In genomic region chr12:10801727-10802126, GRCh38 we compare ENCODE assay signal across 23 cellular contexts. TPM values are rescaled to one million over a fixed set of nuclear protein-coding genes. Genes with fewer than 3 reads are reported as not detected.
DNase-seq lines count a peak whose midpoint lies in the region; ATAC-seq and TF ChIP-seq lines count a peak whose summit lies in the region.
"Had no signal": no experiment of that assay in that cellular context is flagged by ENCODE, and none has a peak within 500 bp of the region (broad histone marks: within the 10 kb centered on the region; RNA-seq: fewer than 3 reads in every experiment).

No MANE protein-coding gene starts in this region.

- H3F3A ChIP-seq in GM23338 (replicated peaks; ENCODE audit: low read depth) (no peaks in the 10 kb centered on the region), neural progenitor cell (ENCODE audit: low read depth) (peaks cover 16% of the 10 kb centered on the region)

- intact Hi-C loops in thyroid gland (cut with DNase I), result no loop called here

- H3K4me1 ChIP-seq in GM23338 (ENCODE audit: insufficient read depth) (peaks cover 22% of the 10 kb centered on the region), HUES64 (ENCODE audit: insufficient read depth, low read length) (peaks cover 24% of the 10 kb centered on the region), endodermal cell (ENCODE audit: control insufficient read depth, insufficient read depth, low read length) (peaks cover 2% of the 10 kb centered on the region), neural progenitor cell (peaks cover 31% of the 10 kb centered on the region), thyroid gland (no peaks in the 10 kb centered on the region)
- H3K4me1 ChIP-seq: BLaER1, HAP-1 had no signal

- H4K20me1 ChIP-seq in GM23338 (replicated peaks; ENCODE audit: insufficient read depth) (no peaks in the 10 kb centered on the region), neural progenitor cell (ENCODE audit: low read depth) (no peaks in the 10 kb centered on the region)
- H4K20me1 ChIP-seq: BLaER1 had no signal

- H2AFZ ChIP-seq in GM23338 (no peak overlapping the region), neural progenitor cell (replicated peaks) (no peak overlapping the region)

- peak overlapping the region; percentile 26 for H3K4me2 ChIP-seq in GM23338
- peak overlapping the region; percentile 40 for H3K4me2 ChIP-seq in neural progenitor cell
- H3K4me2 ChIP-seq: BLaER1 had no signal

- H3K4me1 Mint-ChIP-seq in GM23338 (peaks cover 21% of the 10 kb centered on the region), endodermal cell (peaks cover 20% of the 10 kb centered on the region), neural progenitor cell (peaks cover 8% of the 10 kb centered on the region)
- H3K4me1 Mint-ChIP-seq: CD14-positive monocyte; CD4-positive, alpha-beta memory T cell; IgD-negative memory B cell had no signal

- peak overlapping the region; percentile 3; the same call in 1 of the 2 replicates for H3K27ac Mint-ChIP-seq in GM23338
- H3K27ac Mint-ChIP-seq in endodermal cell, result peak overlapping the region; percentile 5
- no peak overlapping the region for H3K27ac Mint-ChIP-seq in neural progenitor cell
- H3K27ac Mint-ChIP-seq: CD14-positive monocyte; CD4-positive, alpha-beta memory T cell; IgD-negative memory B cell had no signal

- TF ChIP-seq CTCF in GM23338 (conservative IDR thresholded peaks at IDR 0.05; ENCODE audit: low read depth in 2 of 2) (no peak), endodermal cell (conservative IDR thresholded peaks at IDR 0.05) (no peak), neural progenitor cell (IDR thresholded peaks at IDR 0.05) (no peak), thyroid gland (IDR thresholded peaks at IDR 0.05) (no peak), WERI-Rb-1 (IDR thresholded peaks at IDR 0.05; ENCODE audit: low read depth, low read length) (no peak)

- no peak for TF ChIP-seq POLR2A in thyroid gland (IDR thresholded peaks at IDR 0.05)

- H3K79me2 ChIP-seq in GM23338 (replicated peaks; ENCODE audit: insufficient read depth), result no peaks in the 10 kb centered on the region
- H3K79me2 ChIP-seq in neural progenitor cell (ENCODE audit: low read depth), result no peaks in the 10 kb centered on the region

- H3K9ac ChIP-seq in HUES64 (ENCODE audit: low read depth, low read length), result no peak overlapping the region
- H3K9ac ChIP-seq in endodermal cell (ENCODE audit: extremely low read depth, low read length, poor library complexity, severe bottlenecking), result no peak overlapping the region
- no peak overlapping the region for H3K9ac ChIP-seq in neural progenitor cell
- H3K9ac ChIP-seq: BLaER1 had no signal

- no peaks in the 10 kb centered on the region for H3K9me3 Mint-ChIP-seq in GM23338
- no peaks in the 10 kb centered on the region for H3K9me3 Mint-ChIP-seq in endodermal cell
- H3K9me3 Mint-ChIP-seq in neural progenitor cell, result no peaks in the 10 kb centered on the region
- H3K9me3 Mint-ChIP-seq: IgD-negative memory B cell had no signal

- peak; percentile 73 for ATAC-seq in GM23338
- ATAC-seq: HepG2 had no signal

- H3K27ac ChIP-seq in GM23338 (ENCODE audit: low read depth), result no peak overlapping the region
- peak overlapping the region; percentile 59; the same call in 1 of the 2 replicates for H3K27ac ChIP-seq in HUES64 (ENCODE audit: low read depth, low read length)
- no peak overlapping the region for H3K27ac ChIP-seq in endodermal cell (ENCODE audit: low read depth, low read length)
- no peak overlapping the region for H3K27ac ChIP-seq in neural progenitor cell
- H3K27ac ChIP-seq in thyroid gland, result no peak overlapping the region
- no peak overlapping the region for H3K27ac ChIP-seq in WERI-Rb-1
- H3K27ac ChIP-seq: BLaER1, HL-60 had no signal

- no peaks in the 10 kb centered on the region for H3K27me3 ChIP-seq in GM23338 (ENCODE audit: insufficient read depth)
- H3K27me3 ChIP-seq in HUES64 (ENCODE audit: insufficient read depth, low read length), result no peaks in the 10 kb centered on the region
- no peaks in the 10 kb centered on the region for H3K27me3 ChIP-seq in endodermal cell (ENCODE audit: control insufficient read depth, insufficient read depth, low read length, poor library complexity, severe bottlenecking)
- no peaks in the 10 kb centered on the region for H3K27me3 ChIP-seq in neural progenitor cell
- no peaks in the 10 kb centered on the region for H3K27me3 ChIP-seq in thyroid gland
- no peaks in the 10 kb centered on the region for H3K27me3 ChIP-seq in WERI-Rb-1 (ENCODE audit: insufficient read depth, low read depth, severe bottlenecking)
- H3K27me3 ChIP-seq: BLaER1 had no signal

- H3K4me3 Mint-ChIP-seq in GM23338, result peak overlapping the region; percentile 1; the same call in 1 of the 3 replicates
- H3K4me3 Mint-ChIP-seq in endodermal cell, result no peak overlapping the region
- no peak overlapping the region for H3K4me3 Mint-ChIP-seq in neural progenitor cell
- H3K4me3 Mint-ChIP-seq: CD14-positive monocyte; CD4-positive, alpha-beta memory T cell; IgD-negative memory B cell had no signal

- 74% methylated on average over 5 of the region's 5 CpGs for WGBS in HUES64
- 59% methylated on average over 5 of the region's 5 CpGs; no CpG with 5 or more reads in 1 of the 2 experiments for WGBS in endodermal cell (ENCODE audit: insufficient coverage in 1 of 2, insufficient read length in 1 of 2), 2 experiments
- 44% methylated on average over 5 of the region's 5 CpGs for WGBS in thyroid gland, 2 donors

- H3K9me2 ChIP-seq in GM23338 (ENCODE audit: insufficient read depth), result 0 out of 2 replicates have a peak, but pooled peaks cover 8% of the 10 kb centered on the region

- H3K36me3 Mint-ChIP-seq in GM23338 (ENCODE audit: low read depth), result no peaks in the 10 kb centered on the region
- H3K36me3 Mint-ChIP-seq in endodermal cell (ENCODE audit: low read depth), result no peaks in the 10 kb centered on the region
- H3K36me3 Mint-ChIP-seq in neural progenitor cell, result no peaks in the 10 kb centered on the region
- H3K36me3 Mint-ChIP-seq: CD14-positive monocyte; CD4-positive, alpha-beta memory T cell; IgD-negative memory B cell had no signal

- H3K36me3 ChIP-seq in GM23338 (ENCODE audit: insufficient read depth) (no peaks in the 10 kb centered on the region), HUES64 (ENCODE audit: insufficient read depth, low read length) (no peaks in the 10 kb centered on the region), endodermal cell (ENCODE audit: control insufficient read depth, insufficient read depth, low read length) (no peaks in the 10 kb centered on the region), neural progenitor cell (no peaks in the 10 kb centered on the region), thyroid gland (no peaks in the 10 kb centered on the region), WERI-Rb-1 (no peaks in the 10 kb centered on the region)
- H3K36me3 ChIP-seq: BLaER1, HAP-1 had no signal

- no peak for DNase-seq in GM23338 (ENCODE audit: low spot score)
- DNase-seq in endodermal cell, result peak; percentile 60
- peak; percentile 21 for DNase-seq in neural progenitor cell (ENCODE audit: low spot score)
- no peak for DNase-seq in pons (ENCODE audit: low spot score)
- no peak for DNase-seq in thyroid gland
- no peak for DNase-seq in WERI-Rb-1
- DNase-seq: 8988T; CD4-positive, alpha-beta memory T cell; DMS153; DMS79; GDM1; GOT3 had no signal

- H3K4me3 ChIP-seq in GM23338 (no peak overlapping the region), HUES64 (ENCODE audit: low read length) (no peak overlapping the region), endodermal cell (ENCODE audit: low read length) (peak overlapping the region; percentile 25), neural progenitor cell (no peak overlapping the region), thyroid gland (replicated peaks in 1 of 3) (no peak overlapping the region), WERI-Rb-1 (ENCODE audit: low read depth, low read length) (no peak overlapping the region)
- H3K4me3 ChIP-seq: BLaER1, HAP-1 had no signal

- peaks cover under 1% of the 10 kb centered on the region for H3K27me3 Mint-ChIP-seq in GM23338 (ENCODE audit: insufficient read depth, low read depth, poor library complexity)
- no peaks in the 10 kb centered on the region for H3K27me3 Mint-ChIP-seq in endodermal cell (ENCODE audit: insufficient read depth)
- H3K27me3 Mint-ChIP-seq in neural progenitor cell (ENCODE audit: insufficient read depth, low read depth), result no peaks in the 10 kb centered on the region

- H3K9me3 ChIP-seq in HUES64 (ENCODE audit: insufficient read depth, low read depth, low read length) (no peaks in the 10 kb centered on the region), endodermal cell (ENCODE audit: control insufficient read depth, low read length) (no peaks in the 10 kb centered on the region), neural progenitor cell (ENCODE audit: low read depth) (no peaks in the 10 kb centered on the region), thyroid gland (no peaks in the 10 kb centered on the region), WERI-Rb-1 (ENCODE audit: severe bottlenecking) (no peaks in the 10 kb centered on the region)
- H3K9me3 ChIP-seq: BLaER1, HAP-1 had no signal

RNA-seq across cellular contexts. Expression of gene TAS2R7, which starts 0.7 kb away (rescaled TPM):
- total RNA-seq in GM23338 (2014; rRNA removed; shearing (Covaris generic)), result not detected in 2 replicates
- not detected in 2 replicates for polyA plus RNA-seq in GM23338 (2016; fragmentation: Nextera tagmentation; extraction: Ambion mirVana)
- polyA plus RNA-seq in HUES64 (2013, experiment 1 of 2), result not detected
- not detected for polyA plus RNA-seq in HUES64 (2013, experiment 2 of 2)
- not detected for total RNA-seq in endodermal cell
- not detected for polyA plus RNA-seq in endodermal cell (2013, experiment 1 of 2)
- polyA plus RNA-seq in endodermal cell (2013, experiment 2 of 2), result not detected
- total RNA-seq in neural progenitor cell (ENCODE audit: low replicate concordance), result not detected in 2 replicates
- 1 to 10 TPM in 1 of 4 donors, not detected in 3; 1.1 TPM for total RNA-seq in thyroid gland
- total RNA-seq: A673; CD4-positive, alpha-beta memory T cell; Daoy; HepG2; HT1080 had no signal
- polyA plus RNA-seq: AG04450; CD14-positive monocyte; CD4-positive, alpha-beta memory T cell; HepG2; IgD-negative memory B cell had no signal

RNA-seq across cellular contexts. Expression of gene TAS2R8, which starts 5.4 kb away (rescaled TPM):
- total RNA-seq in GM23338 (2014; rRNA removed; shearing (Covaris generic)), result not detected in 2 replicates
- polyA plus RNA-seq in GM23338 (2016; fragmentation: Nextera tagmentation; extraction: Ambion mirVana), result not detected in 2 replicates
- polyA plus RNA-seq in HUES64 (2013, experiment 1 of 2), result not detected
- polyA plus RNA-seq in HUES64 (2013, experiment 2 of 2), result not detected
- total RNA-seq in endodermal cell (not detected), neural progenitor cell (ENCODE audit: low replicate concordance) (0.22 TPM in 1 of 2 replicates, not detected in the other), thyroid gland (under 1 TPM in 1 of 4 donors, not detected in 3; 0.49 TPM)
- not detected for polyA plus RNA-seq in endodermal cell (2013, experiment 1 of 2)
- polyA plus RNA-seq in endodermal cell (2013, experiment 2 of 2), result not detected
- total RNA-seq: A673; CD4-positive, alpha-beta memory T cell; Daoy; HT1080 had no signal
- polyA plus RNA-seq: CD14-positive monocyte; CD4-positive, alpha-beta memory T cell; HepG2; IgD-negative memory B cell had no signal

RNA-seq across cellular contexts. Expression of gene TAS2R9, which starts 8.2 kb away (rescaled TPM):
- total RNA-seq in GM23338 (2014; rRNA removed; shearing (Covaris generic)), result 0.19 TPM in 1 of 2 replicates, not detected in the other
- not detected in 2 replicates for polyA plus RNA-seq in GM23338 (2016; fragmentation: Nextera tagmentation; extraction: Ambion mirVana)
- not detected for polyA plus RNA-seq in HUES64 (2013, experiment 1 of 2)
- not detected for polyA plus RNA-seq in HUES64 (2013, experiment 2 of 2)
- total RNA-seq in endodermal cell (not detected), neural progenitor cell (ENCODE audit: low replicate concordance) (not detected in 2 replicates), thyroid gland (not detected)
- not detected for polyA plus RNA-seq in endodermal cell (2013, experiment 1 of 2)
- not detected for polyA plus RNA-seq in endodermal cell (2013, experiment 2 of 2)
- total RNA-seq: A673; CD4-positive, alpha-beta memory T cell; Daoy; HT1080 had no signal
- polyA plus RNA-seq: AG04450; CD14-positive monocyte; CD4-positive, alpha-beta memory T cell; HepG2; IgD-negative memory B cell had no signal

RNA-seq across cellular contexts. Expression of gene TAS2R10, which starts 24.4 kb away (rescaled TPM):
- 1.1 and 3.6 TPM in 2 replicates for total RNA-seq in GM23338 (2014; rRNA removed; shearing (Covaris generic))
- polyA plus RNA-seq in GM23338 (2016; fragmentation: Nextera tagmentation; extraction: Ambion mirVana), result 0.57 and 0.66 TPM in 2 replicates
- not detected for polyA plus RNA-seq in HUES64 (2013, experiment 1 of 2)
- polyA plus RNA-seq in HUES64 (2013, experiment 2 of 2), result not detected
- total RNA-seq in endodermal cell (1 to 10 TPM; 1.2 to 1.6 TPM), neural progenitor cell (ENCODE audit: low replicate concordance) (0.87 and 1.4 TPM in 2 replicates), thyroid gland (1 to 10 TPM; 1.6 to 2.8 (median 2.1) TPM)
- polyA plus RNA-seq in endodermal cell (2013, experiment 1 of 2), result 0.21 TPM
- 0.54 TPM for polyA plus RNA-seq in endodermal cell (2013, experiment 2 of 2)
- total RNA-seq: Daoy, HT1080 had no signal
- polyA plus RNA-seq: CD14-positive monocyte; CD4-positive, alpha-beta memory T cell; IgD-negative memory B cell had no signal

RNA-seq across cellular contexts. Expression of gene PRR4, which starts 47.5 kb away (rescaled TPM):
- 2.1 TPM in 2 replicates for total RNA-seq in GM23338 (2014; rRNA removed; shearing (Covaris generic))
- 4.1 and 7.9 TPM in 2 replicates for polyA plus RNA-seq in GM23338 (2016; fragmentation: Nextera tagmentation; extraction: Ambion mirVana)
- 2.8 TPM for polyA plus RNA-seq in HUES64 (2013, experiment 1 of 2)
- 2.0 TPM for polyA plus RNA-seq in HUES64 (2013, experiment 2 of 2)
- 1 to 10 TPM; 3.8 to 7.9 TPM for total RNA-seq in endodermal cell
- 6.6 TPM for polyA plus RNA-seq in endodermal cell (2013, experiment 1 of 2)
- polyA plus RNA-seq in endodermal cell (2013, experiment 2 of 2), result 6.9 TPM
- total RNA-seq in neural progenitor cell (ENCODE audit: low replicate concordance), result 0.69 and 2.6 TPM in 2 replicates
- total RNA-seq in thyroid gland, result 1 to 10 TPM; 4.3 to 8.7 (median 7.8) TPM
- polyA plus RNA-seq: CD14-positive monocyte had no signal

Comparison
In these comparisons a context has a peak if more than half of its experiments do, and no peak if none do; other contexts are left out.
1. DNase-seq: peak in endodermal cell (single experiment) and neural progenitor cell (single experiment); none in GM23338 (single experiment), pons (single experiment), thyroid gland (0 of 2) and WERI-Rb-1 (single experiment).